In the genomic region with DNA sequence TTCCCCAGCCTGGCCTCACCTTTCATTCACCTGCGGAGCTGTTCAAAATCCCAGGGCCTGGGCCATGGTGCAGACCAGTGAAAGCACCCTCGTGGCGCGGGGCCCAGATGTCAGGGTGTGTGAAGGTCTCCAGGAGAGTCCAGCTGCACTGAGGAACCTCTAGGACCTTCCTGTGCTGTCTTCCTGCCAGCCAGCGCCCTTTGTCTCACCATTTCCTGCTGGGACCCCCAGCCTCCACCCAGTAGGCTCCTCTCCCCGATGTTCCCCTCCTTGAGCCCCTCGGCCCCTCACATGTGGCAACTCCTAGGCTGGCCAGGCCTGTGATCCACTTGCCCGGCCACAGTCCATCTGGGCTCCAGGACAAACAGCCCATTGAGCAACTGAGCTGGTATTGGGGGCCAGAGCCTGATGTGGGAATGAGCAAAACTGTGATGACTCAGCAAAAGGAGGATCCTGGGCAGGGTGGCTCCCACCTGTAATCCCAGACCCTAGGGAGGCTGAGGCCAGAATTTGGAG, we compare ENCODE assay signal across 1 cellular context.
TF ChIP-seq lines count a peak whose summit lies in the region.

No MANE protein-coding gene starts in this region.

TF ChIP-seq in HepG2, 621 proteins besides CTCF, POLR2A, EP300 and RAD21 (continued from another document and continues in another):
- TF ChIP-seq, protein P1, sequence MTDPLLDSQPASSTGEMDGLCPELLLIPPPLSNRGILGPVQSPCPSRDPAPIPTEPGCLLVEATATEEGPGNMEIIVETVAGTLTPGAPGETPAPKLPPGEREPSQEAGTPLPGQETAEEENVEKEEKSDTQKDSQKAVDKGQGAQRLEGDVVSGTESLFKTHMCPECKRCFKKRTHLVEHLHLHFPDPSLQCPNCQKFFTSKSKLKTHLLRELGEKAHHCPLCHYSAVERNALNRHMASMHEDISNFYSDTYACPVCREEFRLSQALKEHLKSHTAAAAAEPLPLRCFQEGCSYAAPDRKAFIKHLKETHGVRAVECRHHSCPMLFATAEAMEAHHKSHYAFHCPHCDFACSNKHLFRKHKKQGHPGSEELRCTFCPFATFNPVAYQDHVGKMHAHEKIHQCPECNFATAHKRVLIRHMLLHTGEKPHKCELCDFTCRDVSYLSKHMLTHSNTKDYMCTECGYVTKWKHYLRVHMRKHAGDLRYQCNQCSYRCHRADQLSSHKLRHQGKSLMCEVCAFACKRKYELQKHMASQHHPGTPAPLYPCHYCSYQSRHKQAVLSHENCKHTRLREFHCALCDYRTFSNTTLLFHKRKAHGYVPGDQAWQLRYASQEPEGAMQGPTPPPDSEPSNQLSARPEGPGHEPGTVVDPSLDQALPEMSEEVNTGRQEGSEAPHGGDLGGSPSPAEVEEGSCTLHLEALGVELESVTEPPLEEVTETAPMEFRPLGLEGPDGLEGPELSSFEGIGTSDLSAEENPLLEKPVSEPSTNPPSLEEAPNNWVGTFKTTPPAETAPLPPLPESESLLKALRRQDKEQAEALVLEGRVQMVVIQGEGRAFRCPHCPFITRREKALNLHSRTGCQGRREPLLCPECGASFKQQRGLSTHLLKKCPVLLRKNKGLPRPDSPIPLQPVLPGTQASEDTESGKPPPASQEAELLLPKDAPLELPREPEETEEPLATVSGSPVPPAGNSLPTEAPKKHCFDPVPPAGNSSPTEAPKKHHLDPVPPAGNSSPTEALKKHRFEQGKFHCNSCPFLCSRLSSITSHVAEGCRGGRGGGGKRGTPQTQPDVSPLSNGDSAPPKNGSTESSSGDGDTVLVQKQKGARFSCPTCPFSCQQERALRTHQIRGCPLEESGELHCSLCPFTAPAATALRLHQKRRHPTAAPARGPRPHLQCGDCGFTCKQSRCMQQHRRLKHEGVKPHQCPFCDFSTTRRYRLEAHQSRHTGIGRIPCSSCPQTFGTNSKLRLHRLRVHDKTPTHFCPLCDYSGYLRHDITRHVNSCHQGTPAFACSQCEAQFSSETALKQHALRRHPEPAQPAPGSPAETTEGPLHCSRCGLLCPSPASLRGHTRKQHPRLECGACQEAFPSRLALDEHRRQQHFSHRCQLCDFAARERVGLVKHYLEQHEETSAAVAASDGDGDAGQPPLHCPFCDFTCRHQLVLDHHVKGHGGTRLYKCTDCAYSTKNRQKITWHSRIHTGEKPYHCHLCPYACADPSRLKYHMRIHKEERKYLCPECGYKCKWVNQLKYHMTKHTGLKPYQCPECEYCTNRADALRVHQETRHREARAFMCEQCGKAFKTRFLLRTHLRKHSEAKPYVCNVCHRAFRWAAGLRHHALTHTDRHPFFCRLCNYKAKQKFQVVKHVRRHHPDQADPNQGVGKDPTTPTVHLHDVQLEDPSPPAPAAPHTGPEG (CRISPR knock-in tag; IDR thresholded peaks at IDR 0.05), result no peak
- TF ChIP-seq TGIF2 (CRISPR knock-in tag; IDR thresholded peaks at IDR 0.05) (no peak; the same call in 1 of the 2 replicates), ZNF678 (CRISPR knock-in tag; IDR thresholded peaks at IDR 0.05) (no peak), ARID4A (CRISPR knock-in tag; IDR thresholded peaks at IDR 0.05; ENCODE audit: borderline replicate concordance) (peak; percentile 63), HNRNPH1 (optimal IDR thresholded peaks at IDR 0.05; ENCODE audit: low read depth, low read length) (no peak), ASH2L (IDR thresholded peaks at IDR 0.05; ENCODE audit: insufficient read length, low read depth, low read length) (no peak), PCBP1 (IDR thresholded peaks at IDR 0.05; ENCODE audit: borderline replicate concordance, low read depth, low read length) (no peak), ZBTB7A (CRISPR knock-in tag; IDR thresholded peaks at IDR 0.05) (no peak), TOPORS (CRISPR knock-in tag; IDR thresholded peaks at IDR 0.05) (no peak), JARID2 (CRISPR knock-in tag; IDR thresholded peaks at IDR 0.05; ENCODE audit: insufficient replicate concordance) (no peak), ZNF547 (CRISPR knock-in tag; IDR thresholded peaks at IDR 0.05) (peak; percentile 61; the same call in 1 of the 2 replicates), ZNF549 (CRISPR knock-in tag; IDR thresholded peaks at IDR 0.05) (no peak), PPARG (CRISPR knock-in tag; conservative IDR thresholded peaks at IDR 0.05) (no peak), KLF12 (CRISPR knock-in tag; IDR thresholded peaks at IDR 0.05; ENCODE audit: borderline replicate concordance) (no peak), KDM2A (CRISPR knock-in tag; IDR thresholded peaks at IDR 0.05; ENCODE audit: borderline replicate concordance, low read depth) (no peak), ZNF234 (CRISPR knock-in tag; conservative IDR thresholded peaks at IDR 0.05) (0 out of 2 replicates have a peak, but pooled peaks have one; percentile 22), HNF4A (CRISPR knock-in tag; IDR thresholded peaks at IDR 0.05) (peak; percentile 48; the same call in 1 of the 2 replicates), FOXO1 (CRISPR knock-in tag; IDR thresholded peaks at IDR 0.05) (peak; percentile 10; the same call in 1 of the 2 replicates), CHCHD3 (CRISPR knock-in tag; IDR thresholded peaks at IDR 0.05) (no peak), DNMT3B (CRISPR knock-in tag; conservative IDR thresholded peaks at IDR 0.05) (no peak), MTF2 (CRISPR knock-in tag; IDR thresholded peaks at IDR 0.05; ENCODE audit: borderline replicate concordance) (no peak), ZNF589 (CRISPR knock-in tag; conservative IDR thresholded peaks at IDR 0.05) (no peak), ELF1 (CRISPR knock-in tag; IDR thresholded peaks at IDR 0.05) (no peak), DBP (CRISPR knock-in tag; IDR thresholded peaks at IDR 0.05; ENCODE audit: not compliant biosample characterization) (no peak), ZNF207 (IDR thresholded peaks at IDR 0.05; ENCODE audit: borderline replicate concordance) (no peak), ZNF766 (CRISPR knock-in tag; IDR thresholded peaks at IDR 0.05; ENCODE audit: borderline replicate concordance) (peak; percentile 61; the same call in 1 of the 2 replicates), WIZ (CRISPR knock-in tag; IDR thresholded peaks at IDR 0.05) (no peak), ZNF263 (CRISPR knock-in tag; IDR thresholded peaks at IDR 0.05) (no peak), LCORL (IDR thresholded peaks at IDR 0.05) (no peak), LCORL (CRISPR knock-in tag; IDR thresholded peaks at IDR 0.05) (peak; percentile 72), ZNF782 (CRISPR knock-in tag; IDR thresholded peaks at IDR 0.05; ENCODE audit: borderline replicate concordance) (no peak), ZBTB8A (CRISPR knock-in tag; IDR thresholded peaks at IDR 0.05; ENCODE audit: borderline replicate concordance, low read depth) (no peak)
- TF ChIP-seq, protein P2, sequence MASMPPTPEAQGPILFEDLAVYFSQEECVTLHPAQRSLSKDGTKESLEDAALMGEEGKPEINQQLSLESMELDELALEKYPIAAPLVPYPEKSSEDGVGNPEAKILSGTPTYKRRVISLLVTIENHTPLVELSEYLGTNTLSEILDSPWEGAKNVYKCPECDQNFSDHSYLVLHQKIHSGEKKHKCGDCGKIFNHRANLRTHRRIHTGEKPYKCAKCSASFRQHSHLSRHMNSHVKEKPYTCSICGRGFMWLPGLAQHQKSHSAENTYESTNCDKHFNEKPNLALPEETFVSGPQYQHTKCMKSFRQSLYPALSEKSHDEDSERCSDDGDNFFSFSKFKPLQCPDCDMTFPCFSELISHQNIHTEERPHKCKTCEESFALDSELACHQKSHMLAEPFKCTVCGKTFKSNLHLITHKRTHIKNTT (CRISPR knock-in tag; IDR thresholded peaks at IDR 0.05), result no peak
- TF ChIP-seq, protein P3, sequence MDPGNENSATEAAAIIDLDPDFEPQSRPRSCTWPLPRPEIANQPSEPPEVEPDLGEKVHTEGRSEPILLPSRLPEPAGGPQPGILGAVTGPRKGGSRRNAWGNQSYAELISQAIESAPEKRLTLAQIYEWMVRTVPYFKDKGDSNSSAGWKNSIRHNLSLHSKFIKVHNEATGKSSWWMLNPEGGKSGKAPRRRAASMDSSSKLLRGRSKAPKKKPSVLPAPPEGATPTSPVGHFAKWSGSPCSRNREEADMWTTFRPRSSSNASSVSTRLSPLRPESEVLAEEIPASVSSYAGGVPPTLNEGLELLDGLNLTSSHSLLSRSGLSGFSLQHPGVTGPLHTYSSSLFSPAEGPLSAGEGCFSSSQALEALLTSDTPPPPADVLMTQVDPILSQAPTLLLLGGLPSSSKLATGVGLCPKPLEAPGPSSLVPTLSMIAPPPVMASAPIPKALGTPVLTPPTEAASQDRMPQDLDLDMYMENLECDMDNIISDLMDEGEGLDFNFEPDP (CRISPR knock-in tag; conservative IDR thresholded peaks at IDR 0.05), result no peak
- TF ChIP-seq, protein P4, sequence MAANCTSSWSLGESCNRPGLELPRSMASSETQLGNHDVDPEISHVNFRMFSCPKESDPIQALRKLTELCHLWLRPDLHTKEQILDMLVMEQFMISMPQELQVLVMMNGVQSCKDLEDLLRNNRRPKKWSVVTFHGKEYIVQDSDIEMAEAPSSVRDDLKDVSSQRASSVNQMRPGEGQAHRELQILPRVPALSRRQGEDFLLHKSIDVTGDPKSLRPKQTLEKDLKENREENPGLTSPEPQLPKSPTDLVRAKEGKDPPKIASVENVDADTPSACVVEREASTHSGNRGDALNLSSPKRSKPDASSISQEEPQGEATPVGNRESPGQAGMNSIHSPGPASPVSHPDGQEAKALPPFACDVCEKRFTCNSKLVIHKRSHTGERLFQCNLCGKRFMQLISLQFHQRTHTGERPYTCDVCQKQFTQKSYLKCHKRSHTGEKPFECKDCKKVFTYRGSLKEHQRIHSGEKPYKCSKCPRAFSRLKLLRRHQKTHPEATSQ (CRISPR knock-in tag; IDR thresholded peaks at IDR 0.05; ENCODE audit: borderline replicate concordance), result no peak
- TF ChIP-seq, protein P5, sequence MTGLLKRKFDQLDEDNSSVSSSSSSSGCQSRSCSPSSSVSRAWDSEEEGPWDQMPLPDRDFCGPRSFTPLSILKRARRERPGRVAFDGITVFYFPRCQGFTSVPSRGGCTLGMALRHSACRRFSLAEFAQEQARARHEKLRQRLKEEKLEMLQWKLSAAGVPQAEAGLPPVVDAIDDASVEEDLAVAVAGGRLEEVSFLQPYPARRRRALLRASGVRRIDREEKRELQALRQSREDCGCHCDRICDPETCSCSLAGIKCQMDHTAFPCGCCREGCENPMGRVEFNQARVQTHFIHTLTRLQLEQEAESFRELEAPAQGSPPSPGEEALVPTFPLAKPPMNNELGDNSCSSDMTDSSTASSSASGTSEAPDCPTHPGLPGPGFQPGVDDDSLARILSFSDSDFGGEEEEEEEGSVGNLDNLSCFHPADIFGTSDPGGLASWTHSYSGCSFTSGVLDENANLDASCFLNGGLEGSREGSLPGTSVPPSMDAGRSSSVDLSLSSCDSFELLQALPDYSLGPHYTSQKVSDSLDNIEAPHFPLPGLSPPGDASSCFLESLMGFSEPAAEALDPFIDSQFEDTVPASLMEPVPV (CRISPR knock-in tag; IDR thresholded peaks at IDR 0.05), result no peak
- TF ChIP-seq, protein P6, sequence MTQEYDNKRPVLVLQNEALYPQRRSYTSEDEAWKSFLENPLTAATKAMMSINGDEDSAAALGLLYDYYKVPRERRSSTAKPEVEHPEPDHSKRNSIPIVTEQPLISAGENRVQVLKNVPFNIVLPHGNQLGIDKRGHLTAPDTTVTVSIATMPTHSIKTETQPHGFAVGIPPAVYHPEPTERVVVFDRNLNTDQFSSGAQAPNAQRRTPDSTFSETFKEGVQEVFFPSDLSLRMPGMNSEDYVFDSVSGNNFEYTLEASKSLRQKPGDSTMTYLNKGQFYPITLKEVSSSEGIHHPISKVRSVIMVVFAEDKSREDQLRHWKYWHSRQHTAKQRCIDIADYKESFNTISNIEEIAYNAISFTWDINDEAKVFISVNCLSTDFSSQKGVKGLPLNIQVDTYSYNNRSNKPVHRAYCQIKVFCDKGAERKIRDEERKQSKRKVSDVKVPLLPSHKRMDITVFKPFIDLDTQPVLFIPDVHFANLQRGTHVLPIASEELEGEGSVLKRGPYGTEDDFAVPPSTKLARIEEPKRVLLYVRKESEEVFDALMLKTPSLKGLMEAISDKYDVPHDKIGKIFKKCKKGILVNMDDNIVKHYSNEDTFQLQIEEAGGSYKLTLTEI (CRISPR knock-in tag; conservative IDR thresholded peaks at IDR 0.05), result no peak
- TF ChIP-seq, protein P7, sequence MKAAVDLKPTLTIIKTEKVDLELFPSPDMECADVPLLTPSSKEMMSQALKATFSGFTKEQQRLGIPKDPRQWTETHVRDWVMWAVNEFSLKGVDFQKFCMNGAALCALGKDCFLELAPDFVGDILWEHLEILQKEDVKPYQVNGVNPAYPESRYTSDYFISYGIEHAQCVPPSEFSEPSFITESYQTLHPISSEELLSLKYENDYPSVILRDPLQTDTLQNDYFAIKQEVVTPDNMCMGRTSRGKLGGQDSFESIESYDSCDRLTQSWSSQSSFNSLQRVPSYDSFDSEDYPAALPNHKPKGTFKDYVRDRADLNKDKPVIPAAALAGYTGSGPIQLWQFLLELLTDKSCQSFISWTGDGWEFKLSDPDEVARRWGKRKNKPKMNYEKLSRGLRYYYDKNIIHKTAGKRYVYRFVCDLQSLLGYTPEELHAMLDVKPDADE (CRISPR knock-in tag; IDR thresholded peaks at IDR 0.05), result no peak
- TF ChIP-seq, protein P8, sequence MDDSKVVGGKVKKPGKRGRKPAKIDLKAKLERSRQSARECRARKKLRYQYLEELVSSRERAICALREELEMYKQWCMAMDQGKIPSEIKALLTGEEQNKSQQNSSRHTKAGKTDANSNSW (CRISPR knock-in tag; IDR thresholded peaks at IDR 0.05; ENCODE audit: borderline replicate concordance), result 0 out of 2 replicates have a peak, but pooled peaks have one; percentile 55
